Comparison of ENCODE assay signal across 2 cellular contexts in genomic region chr5:37136694-37137093, GRCh38.
TF ChIP-seq lines count a peak whose summit lies in the region.

No MANE protein-coding gene starts in this region.

TF ChIP-seq in A549, 52 proteins besides CTCF, POLR2A, EP300 and RAD21 (continued from another document):
- TF ChIP-seq, protein P1, sequence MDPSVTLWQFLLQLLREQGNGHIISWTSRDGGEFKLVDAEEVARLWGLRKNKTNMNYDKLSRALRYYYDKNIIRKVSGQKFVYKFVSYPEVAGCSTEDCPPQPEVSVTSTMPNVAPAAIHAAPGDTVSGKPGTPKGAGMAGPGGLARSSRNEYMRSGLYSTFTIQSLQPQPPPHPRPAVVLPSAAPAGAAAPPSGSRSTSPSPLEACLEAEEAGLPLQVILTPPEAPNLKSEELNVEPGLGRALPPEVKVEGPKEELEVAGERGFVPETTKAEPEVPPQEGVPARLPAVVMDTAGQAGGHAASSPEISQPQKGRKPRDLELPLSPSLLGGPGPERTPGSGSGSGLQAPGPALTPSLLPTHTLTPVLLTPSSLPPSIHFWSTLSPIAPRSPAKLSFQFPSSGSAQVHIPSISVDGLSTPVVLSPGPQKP (IDR thresholded peaks at IDR 0.05; ENCODE audit: low read depth, low read length): no peak
- TF ChIP-seq ZFP36 (IDR thresholded peaks at IDR 0.05; ENCODE audit: borderline replicate concordance, partially characterized antibody) (peak; percentile 80), MYC (IDR thresholded peaks at IDR 0.05; ENCODE audit: borderline replicate concordance, low read length) (no peak), PHF8 (IDR thresholded peaks at IDR 0.05; ENCODE audit: borderline replicate concordance, low read depth) (no peak), ZC3H11A (IDR thresholded peaks at IDR 0.05) (no peak)

TF ChIP-seq in HEK293, 187 proteins besides CTCF, POLR2A, EP300 and RAD21 (continued from another document):
- TF ChIP-seq ZNF169 (tag by site-specific recombination; IDR thresholded peaks at IDR 0.05) (no peak), ZNF76 (tag by site-specific recombination; IDR thresholded peaks at IDR 0.05; ENCODE audit: borderline replicate concordance, low read depth) (no peak), ZNF37A (tag by site-specific recombination; IDR thresholded peaks at IDR 0.05) (no peak), ZNF585B (tag by site-specific recombination; IDR thresholded peaks at IDR 0.05) (peak; percentile 100), BCL6B (tag by site-specific recombination; IDR thresholded peaks at IDR 0.05) (no peak)
